ENCODE assay signal across 12 cellular contexts in genomic region chr5:172533399-172534228, GRCh38.
DNase-seq lines count a peak whose midpoint lies in the region; ATAC-seq and TF ChIP-seq lines count a peak whose summit lies in the region.
"Had no signal": no experiment of that assay in that cellular context is flagged by ENCODE, and none has a peak within 500 bp of the region (broad histone marks: within the 10 kb centered on the region; RNA-seq: fewer than 3 reads in every experiment).

No MANE protein-coding gene starts in this region.

- H3K9ac ChIP-seq in skeletal muscle satellite cell (ENCODE audit: low read depth, low read length): no peak overlapping the region

- ATAC-seq in left cardiac atrium (peak; percentile 77 to 81), GM21367 (IDR thresholded peaks at IDR 0.05; ENCODE audit: unreplicated experiment) (no peak), HG02588 (IDR thresholded peaks at IDR 0.05; ENCODE audit: unreplicated experiment) (no peak)

- H3K4me2 ChIP-seq in skeletal muscle satellite cell (ENCODE audit: low read length): peak overlapping the region; percentile 31

- H3K4me3 Mint-ChIP-seq in HFFc6: peak overlapping the region; percentile 9; the same call in 1 of the 2 replicates

- intact Hi-C loops in left cardiac atrium (cut with DNase I): no loop called here

- H3K27me3 Mint-ChIP-seq in HFFc6 (ENCODE audit: insufficient read depth): peaks cover 26% of the 10 kb centered on the region

- peak overlapping the region; percentile 58 for H3K27ac ChIP-seq in RWPE1

- no peaks in the 10 kb centered on the region for H3K9me3 ChIP-seq in skeletal muscle satellite cell (replicated peaks; ENCODE audit: low read length)

- H3K27ac Mint-ChIP-seq in HFFc6: no peak overlapping the region

- H3K9me3 Mint-ChIP-seq in HFFc6: no peaks in the 10 kb centered on the region

- no peak overlapping the region for H3K4me3 ChIP-seq in skeletal muscle satellite cell (ENCODE audit: low read length)

- peaks cover 28% of the 10 kb centered on the region for H3K27me3 ChIP-seq in skeletal muscle satellite cell (ENCODE audit: control insufficient read depth, insufficient read depth, low read length)

- peaks cover 17% of the 10 kb centered on the region for H3K4me1 Mint-ChIP-seq in HFFc6 (ENCODE audit: low read depth)

- CTCF ChIA-PET in RWPE1 (lab: Yijun Ruan, JAX): interaction anchor here (0.6 kb wide), 1 partner anchor 581 kb away, joined by 3 read pairs; no protein-coding TSS in a partner anchor

- H3K36me3 Mint-ChIP-seq in HFFc6 (ENCODE audit: low read depth): no peaks in the 10 kb centered on the region

- H3K4me1 ChIP-seq in skeletal muscle satellite cell (ENCODE audit: control insufficient read depth, insufficient read depth, low read length): peaks cover 12% of the 10 kb centered on the region

- TF ChIP-seq CTCF in HFFc6 (IDR thresholded peaks at IDR 0.05): no peak
- no peak for TF ChIP-seq CTCF in RWPE1 (conservative IDR thresholded peaks at IDR 0.05; ENCODE audit: low read depth)

- no peaks in the 10 kb centered on the region for H3K36me3 ChIP-seq in skeletal muscle satellite cell (ENCODE audit: insufficient read depth, low read length)

- DNase-seq in HFFc6 (no peak), RWPE1 (ENCODE audit: low spot score) (peak; percentile 68), left cardiac atrium (no peak), NCI-H748 (lab: John Stamatoyannopoulos, UW; ENCODE audit: unreplicated experiment) (no peak)
- DNase-seq: activated naive CD4-positive, alpha-beta T cell treated with anti-CD3 and anti-CD28 coated beads, Interleukin-2, amount 50 U/mL, for 16 hours; DMS79; kidney glomerular epithelial cell; NK-92 treated with Interleukin-12 subunit alpha and Interleukin-12 subunit beta, amount 100 ng/mL, for 24 hours; stimulated activated naive CD4-positive, alpha-beta T cell treated with Interleukin-2 at 50 U/mL for 16 hours had no signal

- POLR2A ChIA-PET in RWPE1 (lab: Yijun Ruan, JAX; ENCODE audit: low non-redundant PET): no interaction called here

Comparison
In these comparisons a context has a peak if more than half of its experiments do, and no peak if none do; other contexts are left out.
1. ATAC-seq: peak in left cardiac atrium (2 of 2); none in GM21367 (single experiment) and HG02588 (single experiment).